ENCODE assay signal across 12 cellular contexts in genomic region chr11:5605849-5606248, GRCh38. TPM values are rescaled to one million over a fixed set of nuclear protein-coding genes. Genes with fewer than 3 reads are reported as not detected.
DNase-seq lines count a peak whose midpoint lies in the region; ATAC-seq and TF ChIP-seq lines count a peak whose summit lies in the region.
"Had no signal": no experiment of that assay in that cellular context is flagged by ENCODE, and none has a peak within 500 bp of the region (broad histone marks: within the 10 kb centered on the region; RNA-seq: fewer than 3 reads in every experiment).

No MANE protein-coding gene starts in this region.

- H3K36me3 ChIP-seq in ACC112 (ENCODE audit: insufficient read depth, low read length) (peaks cover 9% of the 10 kb centered on the region; the same call in 1 of the 2 replicates), Peyer's patch (no peaks in the 10 kb centered on the region)
- H3K36me3 ChIP-seq: neural progenitor cell, vagina had no signal

- no peaks in the 10 kb centered on the region for H3K27me3 ChIP-seq in ACC112 (ENCODE audit: insufficient read depth, low read length)
- no peaks in the 10 kb centered on the region for H3K27me3 ChIP-seq in Peyer's patch
- H3K27me3 ChIP-seq: neural progenitor cell, vagina had no signal

- no peak overlapping the region for H2AFZ ChIP-seq in ACC112 (ENCODE audit: low read length, unreplicated experiment)
- H2AFZ ChIP-seq: neural progenitor cell had no signal

- no peaks in the 10 kb centered on the region for H3K79me2 ChIP-seq in ACC112 (ENCODE audit: control insufficient read depth, insufficient read depth, low read length, unreplicated experiment)

- ATAC-seq in GM19351 (IDR thresholded peaks at IDR 0.05; ENCODE audit: unreplicated experiment): no peak

- no peaks in the 10 kb centered on the region for H3K9me3 ChIP-seq in Peyer's patch
- H3K9me3 ChIP-seq: vagina had no signal

- DNase-seq in LHCN-M2 (ENCODE audit: low read depth) (peak; percentile 71), fibroblast of gingiva (ENCODE audit: low read depth) (peak; percentile 64), Peyer's patch (no peak), midbrain (lab: John Stamatoyannopoulos, UW) (no peak)
- DNase-seq: cerebellar nuclear complex, T-helper 1 cell had no signal

- TF ChIP-seq POLR2A in Peyer's patch (IDR thresholded peaks at IDR 0.05): no peak

- H3K4me1 ChIP-seq in ACC112 (ENCODE audit: control insufficient read depth, insufficient read depth, low read length, unreplicated experiment) (peaks cover 25% of the 10 kb centered on the region), Peyer's patch (no peaks in the 10 kb centered on the region)
- H3K4me1 ChIP-seq: neural progenitor cell had no signal

- no peak overlapping the region for H3K4me3 ChIP-seq in ACC112 (ENCODE audit: low read depth, low read length)
- no peak overlapping the region for H3K4me3 ChIP-seq in Peyer's patch
- H3K4me3 ChIP-seq: neural progenitor cell, vagina had no signal

- TF ChIP-seq CTCF in Peyer's patch (IDR thresholded peaks at IDR 0.05): no peak

- peak overlapping the region; percentile 69 for H3K27ac ChIP-seq in ACC112 (ENCODE audit: low read depth, low read length)
- no peak overlapping the region for H3K27ac ChIP-seq in Peyer's patch
- H3K27ac ChIP-seq: C4-2B, neural progenitor cell, vagina had no signal

RNA-seq across cellular contexts. Expression of gene TRIM6, which starts 9.4 kb away (rescaled TPM):
- total RNA-seq in LHCN-M2 (2014; rRNA removed): 1.7 and 2.9 TPM in 2 replicates
- 0.72 TPM for polyA plus RNA-seq in LHCN-M2 (2012)
- total RNA-seq in Peyer's patch: 1 to 10 TPM in 3 of 4 donors, under 1 TPM in 1; 0.53 to 3.3 (median 1.3) TPM

RNA-seq across cellular contexts. Expression of gene TRIM34, which starts 19.0 kb away (rescaled TPM):
- total RNA-seq in LHCN-M2 (2014; rRNA removed): 5.8 and 8.0 TPM in 2 replicates
- 3.3 TPM for polyA plus RNA-seq in LHCN-M2 (2012)
- total RNA-seq in Peyer's patch: 10 to 100 TPM in 3 of 4 donors, 1 to 10 TPM in 1; 6.7 to 14.9 (median 11.0) TPM

RNA-seq across cellular contexts. Expression of gene OR52B6, which starts 25.2 kb away (rescaled TPM):
- total RNA-seq in LHCN-M2 (2014; rRNA removed): not detected in 2 replicates
- not detected for polyA plus RNA-seq in LHCN-M2 (2012)
- not detected for total RNA-seq in Peyer's patch
- total RNA-seq: activated CD8-positive, alpha-beta memory T cell treated with anti-CD3 and anti-CD28 coated beads for 36 hours; vagina had no signal

RNA-seq across cellular contexts. Expression of gene OR52H1, which starts 57.5 kb away (rescaled TPM):
- not detected in 2 replicates for total RNA-seq in LHCN-M2 (2014; rRNA removed)
- not detected for polyA plus RNA-seq in LHCN-M2 (2012)
- total RNA-seq in Peyer's patch: not detected
- total RNA-seq: activated CD8-positive, alpha-beta memory T cell treated with anti-CD3 and anti-CD28 coated beads for 36 hours; vagina had no signal

Comparison
In these comparisons a context has a peak if more than half of its experiments do, and no peak if none do; other contexts are left out.
1. DNase-seq: peak in LHCN-M2 (single experiment) and fibroblast of gingiva (single experiment); none in Peyer's patch (0 of 3) and midbrain (single experiment).